ENCODE assay signal across 8 cellular contexts in genomic region chr7:27210441-27211083, GRCh38. TPM values are rescaled to one million over a fixed set of nuclear protein-coding genes. Genes with fewer than 3 reads are reported as not detected.
A peak's percentile ranks its signal among the peaks of the same experiment; 100 is the strongest.
DNase-seq lines count a peak whose midpoint lies in the region; ATAC-seq and TF ChIP-seq lines count a peak whose summit lies in the region.

No MANE protein-coding gene starts in this region.

- peaks cover 19% of the 10 kb centered on the region for H3K27me3 ChIP-seq in lung (ENCODE audit: control insufficient read depth, insufficient read depth)

- H3K4me3 Mint-ChIP-seq in CD14-positive monocyte, result peak overlapping the region; percentile 58 to 89
- peak overlapping the region; percentile 46 for H3K4me3 Mint-ChIP-seq in T-helper 2 cell treated with Interferon-gamma antibody and Interleukin-4, amounts not matched to agents 5 μg/mL and 100 μg/mL, for 36 hours
- H3K4me3 Mint-ChIP-seq in dendritic cell treated with granulocyte-macrophage colony-stimulating factor and Interleukin-4, amounts not matched to agents 40 ng/mL and 50 ng/mL, for 4 days, result peak overlapping the region; percentile 67

- ATAC-seq in HG02678 (IDR thresholded peaks at IDR 0.05; ENCODE audit: unreplicated experiment), result peak; percentile 48
- ATAC-seq in lung (ENCODE audit: insufficient read depth, low FRiP score), result peak; percentile 54

- no peak overlapping the region for H3K27ac ChIP-seq in lung (ENCODE audit: low read depth in 1 of 2, low read length in 1 of 2)

- intact Hi-C loops in CD14-positive monocyte (cut with micrococcal nuclease), result loop anchor here in 1 of 2 donors (10.0 kb wide), 1 partner anchor 714 kb away; no protein-coding TSS in a partner anchor
- intact Hi-C loops in dendritic cell treated with granulocyte-macrophage colony-stimulating factor and Interleukin-4, amounts not matched to agents 40 ng/mL and 50 ng/mL, for 4 days (cut with micrococcal nuclease), result loop anchor here (1.0 to 5.0 kb wide), 2 partner anchors 37 to 366 kb away; no protein-coding TSS in a partner anchor

- DNase-seq in CD14-positive monocyte (ENCODE audit: low spot score) (no peak), lung (ENCODE audit: low spot score) (no peak), superior temporal gyrus (ENCODE audit: extremely low spot score) (peak; percentile 45), NCI-H1930 (lab: John Stamatoyannopoulos, UW) (no peak), inferior parietal cortex (ENCODE audit: extremely low spot score) (no peak)
- DNase-seq in T-helper 2 cell treated with Interferon-gamma antibody and Interleukin-4, amounts not matched to agents 5 μg/mL and 100 μg/mL, for 36 hours (ENCODE audit: low spot score), result peak; percentile 21

- H3K4me3 ChIP-seq in lung, result no peak overlapping the region

- H3K27ac Mint-ChIP-seq in CD14-positive monocyte, result no peak overlapping the region
- no peak overlapping the region for H3K27ac Mint-ChIP-seq in T-helper 2 cell treated with Interferon-gamma antibody and Interleukin-4, amounts not matched to agents 5 μg/mL and 100 μg/mL, for 36 hours
- no peak overlapping the region for H3K27ac Mint-ChIP-seq in dendritic cell treated with granulocyte-macrophage colony-stimulating factor and Interleukin-4, amounts not matched to agents 40 ng/mL and 50 ng/mL, for 4 days

- 6 to 9% methylated on average over 32 of the region's 32 CpGs for WGBS in lung, 2 donors

- TF ChIP-seq CTCF in CD14-positive monocyte (IDR thresholded peaks at IDR 0.05), result peak; percentile 92
- peak; percentile 33 for TF ChIP-seq CTCF in lung (IDR thresholded peaks at IDR 0.05; ENCODE audit: control extremely low read depth, extremely low read depth)

- peaks cover 0 to 10% of the 10 kb centered on the region in 2 donors for H3K9me3 ChIP-seq in lung (ENCODE audit: control insufficient read depth in 2 of 2, insufficient read depth in 1 of 2, low read length in 1 of 2)

- no peaks in the 10 kb centered on the region for H3K36me3 ChIP-seq in lung (ENCODE audit: control insufficient read depth in 2 of 2, insufficient read depth in 2 of 2, low read length in 2 of 2)

- H3K4me1 ChIP-seq in lung (ENCODE audit: control insufficient read depth in 2 of 2, insufficient read depth in 2 of 2, low read length in 2 of 2), result peaks cover 0 to 8% of the 10 kb centered on the region in 2 donors

- H3K36me3 Mint-ChIP-seq in CD14-positive monocyte, result peaks cover 5 to 8% of the 10 kb centered on the region in 2 donors
- no peaks in the 10 kb centered on the region for H3K36me3 Mint-ChIP-seq in T-helper 2 cell treated with Interferon-gamma antibody and Interleukin-4, amounts not matched to agents 5 μg/mL and 100 μg/mL, for 36 hours (ENCODE audit: low read depth)
- no peaks in the 10 kb centered on the region for H3K36me3 Mint-ChIP-seq in dendritic cell treated with granulocyte-macrophage colony-stimulating factor and Interleukin-4, amounts not matched to agents 40 ng/mL and 50 ng/mL, for 4 days (ENCODE audit: low read depth)

- peaks cover 98 to 100% (median 99%) of the 10 kb centered on the region in 3 donors for H3K27me3 Mint-ChIP-seq in CD14-positive monocyte (ENCODE audit: low read depth in 3 of 3)
- peaks cover 93% of the 10 kb centered on the region for H3K27me3 Mint-ChIP-seq in T-helper 2 cell treated with Interferon-gamma antibody and Interleukin-4, amounts not matched to agents 5 μg/mL and 100 μg/mL, for 36 hours (ENCODE audit: low read depth)
- H3K27me3 Mint-ChIP-seq in dendritic cell treated with granulocyte-macrophage colony-stimulating factor and Interleukin-4, amounts not matched to agents 40 ng/mL and 50 ng/mL, for 4 days, result peaks cover 100% of the 10 kb centered on the region

- peaks cover 0 to 32% (median 8%) of the 10 kb centered on the region in 7 donors for H3K9me3 Mint-ChIP-seq in CD14-positive monocyte
- no peaks in the 10 kb centered on the region for H3K9me3 Mint-ChIP-seq in T-helper 2 cell treated with Interferon-gamma antibody and Interleukin-4, amounts not matched to agents 5 μg/mL and 100 μg/mL, for 36 hours
- no peaks in the 10 kb centered on the region for H3K9me3 Mint-ChIP-seq in dendritic cell treated with granulocyte-macrophage colony-stimulating factor and Interleukin-4, amounts not matched to agents 40 ng/mL and 50 ng/mL, for 4 days

- peaks cover 20% of the 10 kb centered on the region for H3K4me1 Mint-ChIP-seq in CD14-positive monocyte
- peaks cover 6% of the 10 kb centered on the region for H3K4me1 Mint-ChIP-seq in T-helper 2 cell treated with Interferon-gamma antibody and Interleukin-4, amounts not matched to agents 5 μg/mL and 100 μg/mL, for 36 hours (ENCODE audit: low read depth)
- peaks cover 28% of the 10 kb centered on the region for H3K4me1 Mint-ChIP-seq in dendritic cell treated with granulocyte-macrophage colony-stimulating factor and Interleukin-4, amounts not matched to agents 40 ng/mL and 50 ng/mL, for 4 days (ENCODE audit: low read depth)

RNA-seq across cellular contexts. Expression of gene HOXA13, which starts 10.7 kb away (rescaled TPM):
- polyA plus RNA-seq in CD14-positive monocyte (not detected), lung (not detected)
- not detected for total RNA-seq in lung

RNA-seq across cellular contexts. Expression of gene HOXA11, which starts 25.5 kb away (rescaled TPM):
- polyA plus RNA-seq in CD14-positive monocyte (not detected), lung (not detected)
- not detected for total RNA-seq in lung

RNA-seq across cellular contexts. Expression of gene EVX1, which starts 32.0 kb away (rescaled TPM):
- not detected for polyA plus RNA-seq in CD14-positive monocyte
- not detected for total RNA-seq in lung
- not detected for polyA plus RNA-seq in lung

RNA-seq across cellular contexts. Expression of gene HOXA10, which starts 36.4 kb away (rescaled TPM):
- polyA plus RNA-seq in CD14-positive monocyte, result 1 to 10 TPM in 1 of 2 donors, under 1 TPM in 1; 0.33 to 3.2 TPM
- under 1 TPM in 1 of 2 donors, not detected in 1; 0.21 TPM for total RNA-seq in lung
- polyA plus RNA-seq in lung, result under 1 TPM; 0.26 to 0.29 TPM

RNA-seq across cellular contexts. Expression of gene HOXA9, which starts 45.2 kb away (rescaled TPM):
- 1 to 10 TPM in 1 of 2 donors, under 1 TPM in 1; 0.55 to 1.9 TPM for polyA plus RNA-seq in CD14-positive monocyte
- total RNA-seq in lung, result under 1 TPM; 0.11 to 0.46 TPM
- under 1 TPM; 0.40 to 0.85 TPM for polyA plus RNA-seq in lung

Comparison
In these comparisons a context has a peak if more than half of its experiments do, and no peak if none do; other contexts are left out.
1. DNase-seq: peak in T-helper 2 cell treated with Interferon-gamma antibody and Interleukin-4, amounts not matched to agents 5 μg/mL and 100 μg/mL, for 36 hours (single experiment) and superior temporal gyrus (single experiment); none in CD14-positive monocyte (single experiment), lung (single experiment), NCI-H1930 (0 of 2) and inferior parietal cortex (single experiment).
2. Peak in every context shown above with its lines, with median percentiles within 50 percentile points of each other: H3K4me3 Mint-ChIP-seq.